In the genomic region with DNA sequence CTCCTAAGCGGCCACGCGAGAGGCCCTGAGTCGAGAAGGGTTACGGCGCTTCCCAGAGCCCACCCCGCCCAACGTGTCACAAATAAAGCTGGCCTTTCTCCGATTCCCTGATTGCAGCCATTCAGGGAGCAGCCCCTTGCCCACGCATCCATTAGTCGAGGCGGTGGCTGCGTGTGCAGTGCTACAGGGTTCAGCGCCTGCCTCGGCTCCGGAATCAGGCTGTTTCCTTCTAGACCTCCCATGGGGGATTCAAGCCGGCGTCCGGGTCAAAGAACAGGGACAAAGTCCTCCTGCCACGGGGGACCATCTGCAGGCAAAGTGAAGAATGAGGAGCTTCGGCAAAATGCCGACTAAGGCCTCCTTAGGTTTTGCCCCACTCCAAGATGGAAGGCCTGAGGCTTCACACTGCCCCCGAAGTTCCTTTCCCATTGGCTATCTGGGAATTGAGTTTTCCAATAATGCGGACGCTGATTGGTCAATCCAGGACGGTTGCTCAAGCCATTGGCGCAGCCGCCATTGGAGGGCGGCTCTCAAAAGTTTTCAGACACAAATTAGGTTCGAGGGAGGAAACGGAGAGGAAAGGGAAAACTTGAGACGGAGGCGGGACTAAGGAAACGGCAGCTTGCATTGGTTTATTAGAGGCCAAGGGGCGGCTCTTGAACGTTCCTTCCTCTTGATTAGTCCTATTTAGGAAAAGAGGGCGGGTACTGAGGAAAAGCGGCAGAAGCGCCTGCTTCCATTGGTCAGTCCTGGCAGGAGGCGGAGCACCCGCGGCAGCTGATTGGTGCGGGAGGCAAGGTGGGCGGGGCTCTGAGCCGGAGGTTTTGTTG, we compare ENCODE assay signal across 1 cellular context.
TF ChIP-seq lines count a peak whose summit lies in the region.

No MANE protein-coding gene starts in this region.

TF ChIP-seq in HEK293, 187 proteins besides CTCF, POLR2A, EP300 and RAD21 (continued from another document):
- TF ChIP-seq, protein P1, sequence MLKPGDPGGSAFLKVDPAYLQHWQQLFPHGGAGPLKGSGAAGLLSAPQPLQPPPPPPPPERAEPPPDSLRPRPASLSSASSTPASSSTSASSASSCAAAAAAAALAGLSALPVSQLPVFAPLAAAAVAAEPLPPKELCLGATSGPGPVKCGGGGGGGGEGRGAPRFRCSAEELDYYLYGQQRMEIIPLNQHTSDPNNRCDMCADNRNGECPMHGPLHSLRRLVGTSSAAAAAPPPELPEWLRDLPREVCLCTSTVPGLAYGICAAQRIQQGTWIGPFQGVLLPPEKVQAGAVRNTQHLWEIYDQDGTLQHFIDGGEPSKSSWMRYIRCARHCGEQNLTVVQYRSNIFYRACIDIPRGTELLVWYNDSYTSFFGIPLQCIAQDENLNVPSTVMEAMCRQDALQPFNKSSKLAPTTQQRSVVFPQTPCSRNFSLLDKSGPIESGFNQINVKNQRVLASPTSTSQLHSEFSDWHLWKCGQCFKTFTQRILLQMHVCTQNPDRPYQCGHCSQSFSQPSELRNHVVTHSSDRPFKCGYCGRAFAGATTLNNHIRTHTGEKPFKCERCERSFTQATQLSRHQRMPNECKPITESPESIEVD (tag by site-specific recombination; IDR thresholded peaks at IDR 0.05), result no peak
- TF ChIP-seq ZNF214 (tag by site-specific recombination; IDR thresholded peaks at IDR 0.05; ENCODE audit: borderline replicate concordance) (no peak), ZSCAN18 (tag by site-specific recombination; IDR thresholded peaks at IDR 0.05) (no peak), ZNF623 (tag by site-specific recombination; IDR thresholded peaks at IDR 0.05) (no peak), ZNF311 (tag by site-specific recombination; IDR thresholded peaks at IDR 0.05; ENCODE audit: borderline replicate concordance) (no peak), ZNF341 (tag by site-specific recombination; IDR thresholded peaks at IDR 0.05; ENCODE audit: low read depth) (no peak), ZNF548 (tag by site-specific recombination; IDR thresholded peaks at IDR 0.05) (no peak), ZNF670 (tag by site-specific recombination; IDR thresholded peaks at IDR 0.05; ENCODE audit: low read depth) (no peak), ZNF132 (tag by site-specific recombination; IDR thresholded peaks at IDR 0.05; ENCODE audit: borderline replicate concordance) (no peak), ZNF433 (tag by site-specific recombination; IDR thresholded peaks at IDR 0.05; ENCODE audit: low read depth) (no peak), ZNF292 (tag by site-specific recombination; IDR thresholded peaks at IDR 0.05; ENCODE audit: borderline replicate concordance, low read depth) (no peak), ZNF660 (tag by site-specific recombination; IDR thresholded peaks at IDR 0.05) (peak; percentile 56), ZNF560 (tag by site-specific recombination; IDR thresholded peaks at IDR 0.05; ENCODE audit: borderline replicate concordance) (no peak), BCL11B (tag by site-specific recombination; IDR thresholded peaks at IDR 0.05; ENCODE audit: low read depth) (no peak), REST (tag by site-specific recombination; IDR thresholded peaks at IDR 0.05) (no peak), ZNF585B (tag by site-specific recombination; IDR thresholded peaks at IDR 0.05) (no peak), ZNF19 (tag by site-specific recombination; IDR thresholded peaks at IDR 0.05; ENCODE audit: low read depth) (no peak), ZNF274 (IDR thresholded peaks at IDR 0.05; ENCODE audit: low read length) (no peak), ZNF274 (tag by site-specific recombination; IDR thresholded peaks at IDR 0.05; ENCODE audit: borderline replicate concordance) (no peak), ZNF837 (tag by site-specific recombination; IDR thresholded peaks at IDR 0.05) (no peak), HOXA7 (CRISPR knock-in tag; IDR thresholded peaks at IDR 0.05; ENCODE audit: borderline replicate concordance) (peak; percentile 88), ZBTB48 (tag by site-specific recombination; IDR thresholded peaks at IDR 0.05) (peak; percentile 66; the same call in 1 of the 2 replicates), SALL2 (tag by site-specific recombination; IDR thresholded peaks at IDR 0.05; ENCODE audit: borderline replicate concordance) (no peak), ZFHX2 (tag by site-specific recombination; conservative IDR thresholded peaks at IDR 0.05) (peak; percentile 68), ZNF707 (tag by site-specific recombination; IDR thresholded peaks at IDR 0.05) (no peak), KLF8 (tag by site-specific recombination; IDR thresholded peaks at IDR 0.05) (no peak), ZNF449 (tag by site-specific recombination; IDR thresholded peaks at IDR 0.05) (no peak), SP2 (tag by site-specific recombination; IDR thresholded peaks at IDR 0.05) (peak; percentile 97), ZXDB (tag by site-specific recombination; IDR thresholded peaks at IDR 0.05) (peak; percentile 46), ZNF121 (tag by site-specific recombination; IDR thresholded peaks at IDR 0.05) (no peak), ZNF768 (tag by site-specific recombination; IDR thresholded peaks at IDR 0.05) (no peak), ZNF48 (tag by site-specific recombination; IDR thresholded peaks at IDR 0.05) (no peak), HIC1 (tag by site-specific recombination; IDR thresholded peaks at IDR 0.05) (no peak), ZNF529 (tag by site-specific recombination; IDR thresholded peaks at IDR 0.05; ENCODE audit: insufficient replicate concordance) (no peak), ZNF830 (tag by site-specific recombination; IDR thresholded peaks at IDR 0.05; ENCODE audit: low read depth) (no peak), WT1 (tag by site-specific recombination; IDR thresholded peaks at IDR 0.05) (no peak)
- TF ChIP-seq, protein P2, sequence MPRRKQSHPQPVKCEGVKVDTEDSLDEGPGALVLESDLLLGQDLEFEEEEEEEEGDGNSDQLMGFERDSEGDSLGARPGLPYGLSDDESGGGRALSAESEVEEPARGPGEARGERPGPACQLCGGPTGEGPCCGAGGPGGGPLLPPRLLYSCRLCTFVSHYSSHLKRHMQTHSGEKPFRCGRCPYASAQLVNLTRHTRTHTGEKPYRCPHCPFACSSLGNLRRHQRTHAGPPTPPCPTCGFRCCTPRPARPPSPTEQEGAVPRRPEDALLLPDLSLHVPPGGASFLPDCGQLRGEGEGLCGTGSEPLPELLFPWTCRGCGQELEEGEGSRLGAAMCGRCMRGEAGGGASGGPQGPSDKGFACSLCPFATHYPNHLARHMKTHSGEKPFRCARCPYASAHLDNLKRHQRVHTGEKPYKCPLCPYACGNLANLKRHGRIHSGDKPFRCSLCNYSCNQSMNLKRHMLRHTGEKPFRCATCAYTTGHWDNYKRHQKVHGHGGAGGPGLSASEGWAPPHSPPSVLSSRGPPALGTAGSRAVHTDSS (tag by site-specific recombination; IDR thresholded peaks at IDR 0.05), result no peak
- TF ChIP-seq, protein P3, sequence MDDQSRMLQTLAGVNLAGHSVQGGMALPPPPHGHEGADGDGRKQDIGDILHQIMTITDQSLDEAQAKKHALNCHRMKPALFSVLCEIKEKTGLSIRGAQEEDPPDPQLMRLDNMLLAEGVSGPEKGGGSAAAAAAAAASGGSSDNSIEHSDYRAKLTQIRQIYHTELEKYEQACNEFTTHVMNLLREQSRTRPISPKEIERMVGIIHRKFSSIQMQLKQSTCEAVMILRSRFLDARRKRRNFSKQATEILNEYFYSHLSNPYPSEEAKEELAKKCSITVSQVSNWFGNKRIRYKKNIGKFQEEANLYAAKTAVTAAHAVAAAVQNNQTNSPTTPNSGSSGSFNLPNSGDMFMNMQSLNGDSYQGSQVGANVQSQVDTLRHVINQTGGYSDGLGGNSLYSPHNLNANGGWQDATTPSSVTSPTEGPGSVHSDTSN (CRISPR knock-in tag; IDR thresholded peaks at IDR 0.05), result no peak
- TF ChIP-seq, protein P4, sequence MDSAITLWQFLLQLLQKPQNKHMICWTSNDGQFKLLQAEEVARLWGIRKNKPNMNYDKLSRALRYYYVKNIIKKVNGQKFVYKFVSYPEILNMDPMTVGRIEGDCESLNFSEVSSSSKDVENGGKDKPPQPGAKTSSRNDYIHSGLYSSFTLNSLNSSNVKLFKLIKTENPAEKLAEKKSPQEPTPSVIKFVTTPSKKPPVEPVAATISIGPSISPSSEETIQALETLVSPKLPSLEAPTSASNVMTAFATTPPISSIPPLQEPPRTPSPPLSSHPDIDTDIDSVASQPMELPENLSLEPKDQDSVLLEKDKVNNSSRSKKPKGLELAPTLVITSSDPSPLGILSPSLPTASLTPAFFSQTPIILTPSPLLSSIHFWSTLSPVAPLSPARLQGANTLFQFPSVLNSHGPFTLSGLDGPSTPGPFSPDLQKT (IDR thresholded peaks at IDR 0.05; ENCODE audit: borderline replicate concordance, low read depth, low read length), result no peak
- TF ChIP-seq, protein P5, sequence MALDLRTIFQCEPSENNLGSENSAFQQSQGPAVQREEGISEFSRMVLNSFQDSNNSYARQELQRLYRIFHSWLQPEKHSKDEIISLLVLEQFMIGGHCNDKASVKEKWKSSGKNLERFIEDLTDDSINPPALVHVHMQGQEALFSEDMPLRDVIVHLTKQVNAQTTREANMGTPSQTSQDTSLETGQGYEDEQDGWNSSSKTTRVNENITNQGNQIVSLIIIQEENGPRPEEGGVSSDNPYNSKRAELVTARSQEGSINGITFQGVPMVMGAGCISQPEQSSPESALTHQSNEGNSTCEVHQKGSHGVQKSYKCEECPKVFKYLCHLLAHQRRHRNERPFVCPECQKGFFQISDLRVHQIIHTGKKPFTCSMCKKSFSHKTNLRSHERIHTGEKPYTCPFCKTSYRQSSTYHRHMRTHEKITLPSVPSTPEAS (tag by site-specific recombination; IDR thresholded peaks at IDR 0.05), result no peak
- TF ChIP-seq, protein P6, sequence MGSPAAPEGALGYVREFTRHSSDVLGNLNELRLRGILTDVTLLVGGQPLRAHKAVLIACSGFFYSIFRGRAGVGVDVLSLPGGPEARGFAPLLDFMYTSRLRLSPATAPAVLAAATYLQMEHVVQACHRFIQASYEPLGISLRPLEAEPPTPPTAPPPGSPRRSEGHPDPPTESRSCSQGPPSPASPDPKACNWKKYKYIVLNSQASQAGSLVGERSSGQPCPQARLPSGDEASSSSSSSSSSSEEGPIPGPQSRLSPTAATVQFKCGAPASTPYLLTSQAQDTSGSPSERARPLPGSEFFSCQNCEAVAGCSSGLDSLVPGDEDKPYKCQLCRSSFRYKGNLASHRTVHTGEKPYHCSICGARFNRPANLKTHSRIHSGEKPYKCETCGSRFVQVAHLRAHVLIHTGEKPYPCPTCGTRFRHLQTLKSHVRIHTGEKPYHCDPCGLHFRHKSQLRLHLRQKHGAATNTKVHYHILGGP (tag by site-specific recombination; IDR thresholded peaks at IDR 0.05), result no peak
